Comparison of ENCODE assay signal across 13 cellular contexts in genomic region chr6:137494967-137495595, GRCh38. TPM values are rescaled to one million over a fixed set of nuclear protein-coding genes. Genes with fewer than 3 reads are reported as not detected.
DNase-seq lines count a peak whose midpoint lies in the region; ATAC-seq, FAIRE-seq and TF ChIP-seq lines count a peak whose summit lies in the region.
"Had no signal": no experiment of that assay in that cellular context is flagged by ENCODE, and none has a peak within 500 bp of the region (broad histone marks: within the 10 kb centered on the region; RNA-seq: fewer than 3 reads in every experiment).

No MANE protein-coding gene starts in this region.

- H3K36me3 ChIP-seq in HUES48 (ENCODE audit: control insufficient read depth, insufficient read depth, low read length), result no peaks in the 10 kb centered on the region

- H3K27me3 ChIP-seq in HUES48 (ENCODE audit: control insufficient read depth, insufficient read depth, low read length), result peaks cover 99% of the 10 kb centered on the region

- no peak overlapping the region for H3K27ac ChIP-seq in HUES48 (ENCODE audit: low read depth, low read length)

- no peak for ATAC-seq in effector memory CD8-positive, alpha-beta T cell (replicated peaks)

- H3K4me1 ChIP-seq in HUES48 (ENCODE audit: control insufficient read depth, insufficient read depth, low read length), result peaks cover 49% of the 10 kb centered on the region

- H3K9me3 ChIP-seq in HUES48 (ENCODE audit: control insufficient read depth, insufficient read depth, low read length), result no peaks in the 10 kb centered on the region

- H3K4me1 Mint-ChIP-seq in effector memory CD8-positive, alpha-beta T cell (ENCODE audit: low read depth in 2 of 2), result peaks cover 37% of the 10 kb centered on the region in 2 donors
- peaks cover 22% of the 10 kb centered on the region for H3K4me1 Mint-ChIP-seq in neural crest cell

- TF ChIP-seq CTCF in neural crest cell (conservative IDR thresholded peaks at IDR 0.05), result no peak

- FAIRE-seq in RCC 7860 (lab: Jason Lieb, UNC), result no peak

- DNase-seq in NCI-H82 (lab: John Stamatoyannopoulos, UW) (peak; percentile 19), NCI-H82 treated with DMSO at 0.1 percent for 48 hours (lab: John Stamatoyannopoulos, UW; ENCODE audit: unreplicated experiment) (no peak), neural crest cell (ENCODE audit: low read depth, low spot score) (peak; percentile 23), LoVo (ENCODE audit: low spot score) (no peak), RCC 7860 (ENCODE audit: low spot score) (no peak), hypothalamus (lab: John Stamatoyannopoulos, UW) (no peak)
- DNase-seq in effector memory CD8-positive, alpha-beta T cell, result no peak
- DNase-seq: NCI-H446 treated with DMSO at 0.1 percent for 48 hours, Right ventricle myocardium superior had no signal

- H3K4me3 ChIP-seq in HUES48 (ENCODE audit: low read depth, low read length), result peak overlapping the region; percentile 57

- H3K27ac Mint-ChIP-seq in effector memory CD8-positive, alpha-beta T cell, result no peak overlapping the region
- no peak overlapping the region for H3K27ac Mint-ChIP-seq in neural crest cell (ENCODE audit: unreplicated experiment)

- H3K4me3 Mint-ChIP-seq in effector memory CD8-positive, alpha-beta T cell, result peak overlapping the region; percentile 49 to 71
- peak overlapping the region; percentile 29 for H3K4me3 Mint-ChIP-seq in neural crest cell

- H3K9ac ChIP-seq in HUES48 (ENCODE audit: low read depth, low read length), result no peak overlapping the region

- H3K27me3 Mint-ChIP-seq in effector memory CD8-positive, alpha-beta T cell, result peaks cover 87 to 93% of the 10 kb centered on the region in 2 donors
- H3K27me3 Mint-ChIP-seq in neural crest cell (ENCODE audit: low read depth), result peaks cover 99% of the 10 kb centered on the region

- H3K9me3 Mint-ChIP-seq in effector memory CD8-positive, alpha-beta T cell, result no peaks in the 10 kb centered on the region
- no peaks in the 10 kb centered on the region for H3K9me3 Mint-ChIP-seq in neural crest cell

- peaks cover 26% of the 10 kb centered on the region for H3K36me3 Mint-ChIP-seq in effector memory CD8-positive, alpha-beta T cell (ENCODE audit: insufficient read depth)
- no peaks in the 10 kb centered on the region for H3K36me3 Mint-ChIP-seq in neural crest cell (ENCODE audit: low read depth)

RNA-seq across cellular contexts. Expression of gene OLIG3, which starts 0.9 kb away (rescaled TPM):
- total RNA-seq in neural crest cell, result 0.14 and 0.63 TPM in 2 replicates
- total RNA-seq: A673, lung microvascular endothelial cell, M059J, Right ventricle myocardium superior had no signal

Comparison
In these comparisons a context has a peak if more than half of its experiments do, and no peak if none do; other contexts are left out.
1. DNase-seq: peak in NCI-H82 (single experiment) and neural crest cell (single experiment); none in NCI-H82 treated with DMSO at 0.1 percent for 48 hours (single experiment), effector memory CD8-positive, alpha-beta T cell (0 of 3), LoVo (single experiment), RCC 7860 (single experiment) and hypothalamus (0 of 51).